Comparison of ENCODE assay signal across 10 cellular contexts in the genomic region with DNA sequence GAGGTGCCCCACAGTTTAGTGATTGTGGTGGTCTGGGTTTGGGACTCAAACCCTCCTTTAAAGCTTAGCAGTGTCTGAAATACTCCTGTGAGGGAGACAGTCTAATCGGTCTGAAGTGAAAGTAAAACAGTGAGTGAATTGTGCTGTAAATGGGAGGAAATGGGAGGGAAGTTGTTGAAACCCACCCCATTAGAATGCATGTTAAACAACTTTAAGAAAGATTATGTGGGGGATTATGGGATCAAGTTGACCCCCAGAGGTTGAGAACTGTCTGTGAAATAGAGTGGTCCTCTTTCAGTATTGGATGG.
DNase-seq lines count a peak whose midpoint lies in the region; ATAC-seq and TF ChIP-seq lines count a peak whose summit lies in the region.
"Had no signal": no experiment of that assay in that cellular context is flagged by ENCODE, and none has a peak within 500 bp of the region (broad histone marks: within the 10 kb centered on the region; RNA-seq: fewer than 3 reads in every experiment).

No MANE protein-coding gene starts in this region.

- no peak overlapping the region for H3K9ac ChIP-seq in mesenchymal stem cell (ENCODE audit: low read length)

- H2AFZ ChIP-seq in mesenchymal stem cell (ENCODE audit: low read depth, low read length), result no peak overlapping the region

- no peak for TF ChIP-seq CTCF in CD4-positive, alpha-beta T cell (IDR thresholded peaks at IDR 0.05)
- no peak for TF ChIP-seq CTCF in brain microvascular endothelial cell (IDR thresholded peaks at IDR 0.05; ENCODE audit: low read depth, low read length, missing control alignments)

- H3K36me3 ChIP-seq in mesenchymal stem cell (ENCODE audit: control insufficient read depth in 1 of 2, insufficient read depth in 2 of 2, low read depth in 1 of 2, low read length in 2 of 2) (no peaks in the 10 kb centered on the region), brain microvascular endothelial cell (replicated peaks) (no peaks in the 10 kb centered on the region)

- 44% methylated on average over 1 of the region's 1 CpG for WGBS in mesenchymal stem cell

- POLR2A ChIA-PET in CD4-positive, alpha-beta T cell (lab: Charles Lee), result interaction anchor here (0.6 to 2.7 kb wide), 5 partner anchors 12 to 126 kb away, joined by 3 to 21 read pairs (median 3); a partner anchor contains a TSS

- peaks cover 76% of the 10 kb centered on the region for H3K4me1 Mint-ChIP-seq in CD4-positive, alpha-beta T cell (ENCODE audit: low read depth)

- H2BK5ac ChIP-seq in mesenchymal stem cell (ENCODE audit: low read depth, low read length, poor library complexity, severe bottlenecking), result no peak overlapping the region

- peak overlapping the region; percentile 56 for H3K27ac ChIP-seq in CD4-positive, alpha-beta T cell (ENCODE audit: low read depth, low read length)
- H3K27ac ChIP-seq in mesenchymal stem cell (ENCODE audit: low read length, poor library complexity, severe bottlenecking) (peak overlapping the region; percentile 77), brain microvascular endothelial cell (no peak overlapping the region)

- no peak overlapping the region for H3K14ac ChIP-seq in mesenchymal stem cell (ENCODE audit: low read length in 2 of 2)

- no peak overlapping the region for H4K91ac ChIP-seq in mesenchymal stem cell (ENCODE audit: low read length)

- H3K4me3 ChIP-seq in mesenchymal stem cell (ENCODE audit: insufficient read depth in 1 of 2, low read depth in 1 of 2, low read length in 2 of 2) (peak overlapping the region in 1 of 2 experiments; percentile 26), brain microvascular endothelial cell (ENCODE audit: low read depth, low read length) (no peak overlapping the region)

- no peaks in the 10 kb centered on the region for H3K9me3 Mint-ChIP-seq in CD4-positive, alpha-beta T cell
- H3K9me3 Mint-ChIP-seq in activated naive CD4-positive, alpha-beta T cell treated with anti-CD3 and anti-CD28 coated beads, Interleukin-2, amount 50 U/mL, for 72 hours, result no peaks in the 10 kb centered on the region

- peak overlapping the region; percentile 41 for H3K4me2 ChIP-seq in mesenchymal stem cell (ENCODE audit: low read length, poor library complexity, severe bottlenecking)

- no peak overlapping the region for H3K4ac ChIP-seq in mesenchymal stem cell (ENCODE audit: low read depth in 1 of 2, low read length in 2 of 2)

- peaks cover 8% of the 10 kb centered on the region for H3K4me1 ChIP-seq in mesenchymal stem cell (ENCODE audit: control insufficient read depth, insufficient read depth, low read depth, low read length)

- peak overlapping the region; percentile 91 for H3K27ac Mint-ChIP-seq in CD4-positive, alpha-beta T cell
- H3K27ac Mint-ChIP-seq in activated naive CD4-positive, alpha-beta T cell treated with anti-CD3 and anti-CD28 coated beads, Interleukin-2, amount 50 U/mL, for 72 hours, result peak overlapping the region; percentile 93 to 98

- H3K36me3 Mint-ChIP-seq in CD4-positive, alpha-beta T cell (ENCODE audit: low read depth), result peaks cover 12% of the 10 kb centered on the region
- peaks cover 0 to 9% of the 10 kb centered on the region in 2 donors for H3K36me3 Mint-ChIP-seq in activated naive CD4-positive, alpha-beta T cell treated with anti-CD3 and anti-CD28 coated beads, Interleukin-2, amount 50 U/mL, for 72 hours

- CTCF ChIA-PET in CD4-positive, alpha-beta T cell (lab: Charles Lee), result no interaction called here

- no peak overlapping the region for H2BK120ac ChIP-seq in mesenchymal stem cell (ENCODE audit: low read depth, low read length)

- intact Hi-C loops in CD4-positive, alpha-beta T cell (cut with DNase I, micrococcal nuclease), result loop anchor here (5.0 kb wide), 2 partner anchors 66 to 161 kb away; a partner anchor contains a TSS

- H3K18ac ChIP-seq in mesenchymal stem cell (ENCODE audit: low read depth in 1 of 2, low read length in 2 of 2), result peak overlapping the region in 1 of 2 experiments; percentile 19

- H3K9me3 ChIP-seq in CD4-positive, alpha-beta T cell (ENCODE audit: control insufficient read depth, low read length), result no peaks in the 10 kb centered on the region
- no peaks in the 10 kb centered on the region for H3K9me3 ChIP-seq in mesenchymal stem cell (ENCODE audit: control insufficient read depth, low read length)

- no peak overlapping the region for H3K23ac ChIP-seq in mesenchymal stem cell (ENCODE audit: low read length in 2 of 2)

- peak overlapping the region; percentile 36 for H4K8ac ChIP-seq in mesenchymal stem cell (ENCODE audit: low read length)

- H3K27me3 ChIP-seq in CD4-positive, alpha-beta T cell (ENCODE audit: control insufficient read depth, insufficient read depth, low read length), result no peaks in the 10 kb centered on the region
- H3K27me3 ChIP-seq in mesenchymal stem cell (ENCODE audit: control insufficient read depth in 1 of 2, insufficient read depth in 1 of 2, low read length in 2 of 2) (no peaks in the 10 kb centered on the region), brain microvascular endothelial cell (replicated peaks) (no peaks in the 10 kb centered on the region)

- no peaks in the 10 kb centered on the region for H3K27me3 Mint-ChIP-seq in CD4-positive, alpha-beta T cell

- H2AK5ac ChIP-seq in mesenchymal stem cell (ENCODE audit: low read length, severe bottlenecking), result no peak overlapping the region

- in situ Hi-C loops in brain microvascular endothelial cell (cut with HindIII; ENCODE audit: low pct_ligation_motif_present, low sequenced_read_pairs), result no loop called here

- no peak overlapping the region for H2BK12ac ChIP-seq in mesenchymal stem cell (ENCODE audit: low read length in 2 of 2)

- no peaks in the 10 kb centered on the region for H3K79me1 ChIP-seq in mesenchymal stem cell (replicated peaks; ENCODE audit: low read length, poor library complexity, severe bottlenecking)

- H3K4me3 Mint-ChIP-seq in CD4-positive, alpha-beta T cell, result peak overlapping the region; percentile 91

- H2BK15ac ChIP-seq in mesenchymal stem cell (ENCODE audit: low read depth, poor library complexity, severe bottlenecking), result no peak overlapping the region

- ATAC-seq in CD4-positive, alpha-beta T cell (ENCODE audit: poor library complexity), result peak; percentile 69
- peak; percentile 12 for ATAC-seq in HG02623 (IDR thresholded peaks at IDR 0.05; ENCODE audit: unreplicated experiment)
- ATAC-seq in activated naive CD4-positive, alpha-beta T cell treated with anti-CD3 and anti-CD28 coated beads, Interleukin-2, amount 50 U/mL, for 72 hours, result peak; percentile 31 to 43

- no peak for DNase-seq in CD4-positive, alpha-beta T cell
- no peak for DNase-seq in activated naive CD4-positive, alpha-beta T cell treated with anti-CD3 and anti-CD28 coated beads, Interleukin-2, amount 50 U/mL, for 72 hours (ENCODE audit: low spot score in 2 of 2)
- peak; percentile 39 for DNase-seq in mesenchymal stem cell
- no peak for DNase-seq in brain microvascular endothelial cell
- DNase-seq in stimulated activated CD4-positive, alpha-beta T cell treated with anti-CD3 and anti-CD28 coated beads, Interleukin-4, amount 100 ng/mL, for 1 hour, result no peak
- no peak for DNase-seq in activated CD8-positive, alpha-beta memory T cell treated with anti-CD3 and anti-CD28 coated beads, Interleukin-2, amount 50 U/mL, for 4 hours
- no peak for DNase-seq in SW480 (ENCODE audit: low spot score)
- DNase-seq: NCI-H226; stimulated activated naive CD4-positive, alpha-beta T cell treated with Interleukin-2 at 50 U/mL for 16 hours had no signal

Comparison
In these comparisons a context has a peak if more than half of its experiments do, and no peak if none do; other contexts are left out.
1. ATAC-seq: peak in every context shown above with its lines; median percentile 69 in CD4-positive, alpha-beta T cell; 37 in activated naive CD4-positive, alpha-beta T cell treated with anti-CD3 and anti-CD28 coated beads, Interleukin-2, amount 50 U/mL, for 72 hours; 12 in HG02623.